In genomic region chr5:109784687-109785086, GRCh38 we compare ENCODE assay signal across 14 cellular contexts.
"Had no signal": no experiment of that assay in that cellular context is flagged by ENCODE, and none has a peak within 500 bp of the region (broad histone marks: within the 10 kb centered on the region; RNA-seq: fewer than 3 reads in every experiment).

No MANE protein-coding gene starts in this region.

- H2AFZ ChIP-seq: hepatocyte had no signal

- H3K27me3 ChIP-seq: hepatocyte, sigmoid colon had no signal

- H3K27me3 Mint-ChIP-seq: naive thymus-derived CD8-positive, alpha-beta T cell had no signal

- H3K9me3 Mint-ChIP-seq: endodermal cell; naive thymus-derived CD8-positive, alpha-beta T cell had no signal

- H3K4me3 Mint-ChIP-seq: endodermal cell; naive thymus-derived CD8-positive, alpha-beta T cell had no signal

- H3K4me1 ChIP-seq: sigmoid colon had no signal

- DNase-seq: cerebellar nuclear complex; effector CD4-positive, alpha-beta T cell; endodermal cell; foreskin melanocyte; head of caudate nucleus; mucosa of descending colon; naive thymus-derived CD8-positive, alpha-beta T cell; posterior cingulate gyrus; sigmoid colon; small intestine; stimulated activated CD4-positive, alpha-beta T cell treated with anti-CD3 and anti-CD28 coated beads, Interleukin-12 subunit alpha, Interleukin-12 subunit beta, amount 100 ng/mL, for 4 hours; stimulated activated naive CD4-positive, alpha-beta T cell had no signal

- H3K4me3 ChIP-seq: coronary artery, hepatocyte, mucosa of descending colon, sigmoid colon had no signal

- H3K79me2 ChIP-seq: hepatocyte had no signal

- H3K9me3 ChIP-seq: mucosa of descending colon, sigmoid colon had no signal

- H3K4me2 ChIP-seq: hepatocyte had no signal

- H3K27ac ChIP-seq: coronary artery, hepatocyte, sigmoid colon had no signal

- H3K27ac Mint-ChIP-seq: endodermal cell had no signal
